Comparison of ENCODE assay signal across 8 cellular contexts in genomic region chr4:145097821-145098674, GRCh38. TPM values are rescaled to one million over a fixed set of nuclear protein-coding genes. Genes with fewer than 3 reads are reported as not detected.
A peak's percentile ranks its signal among the peaks of the same experiment; 100 is the strongest.
DNase-seq lines count a peak whose midpoint lies in the region; ATAC-seq and TF ChIP-seq lines count a peak whose summit lies in the region.

Gene ABCE1 (plus strand): TSS chr4:145098311. CDS start chr4:145104413, 6,102 bp downstream.
Gene ANAPC10 (minus strand): TSS chr4:145098196. CDS start chr4:145096099, 2,097 bp downstream.

- ATAC-seq in HG02588 (IDR thresholded peaks at IDR 0.05; ENCODE audit: unreplicated experiment) = peak; percentile 83

- TF ChIP-seq POLR2A in suprapubic skin (IDR thresholded peaks at IDR 0.05) = peak in 1 of 2 donors; percentile 55

- H3K36me3 ChIP-seq in GM06990 (ENCODE audit: control insufficient read depth, insufficient read depth, low read length) (no peaks in the 10 kb centered on the region; the same call in 1 of the 2 replicates), SK-N-SH (replicated peaks in 1 of 2; ENCODE audit: control insufficient read depth in 1 of 2, insufficient read depth in 2 of 2, low read length in 1 of 2) (peaks cover 37 to 44% of the 10 kb centered on the region in 2 experiments), suprapubic skin (peaks cover 24% of the 10 kb centered on the region)

- peak within 1 kb of the TSS; percentile 89 for H3K4me2 ChIP-seq in SK-N-SH

- peaks cover 12% of the 10 kb centered on the region for H3F3A ChIP-seq in SK-N-SH (replicated peaks; ENCODE audit: insufficient read depth)

- H3K79me2 ChIP-seq in SK-N-SH (ENCODE audit: insufficient read depth) = peaks cover 92% of the 10 kb centered on the region

- H3K9me3 ChIP-seq in SK-N-SH (no peaks in the 10 kb centered on the region), suprapubic skin (no peaks in the 10 kb centered on the region)

- H3K4me3 ChIP-seq in GM06990 (replicated peaks; ENCODE audit: low read depth, low read length) = peak within 1 kb of the TSS; percentile 83
- peak within 1 kb of the TSS; percentile 65 to 79 for H3K4me3 ChIP-seq in SK-N-SH (ENCODE audit: low read depth in 2 of 2, low read length in 1 of 2)
- H3K4me3 ChIP-seq in suprapubic skin = peak within 1 kb of the TSS; percentile 89

- H3K9me2 ChIP-seq in SK-N-SH = no peaks in the 10 kb centered on the region

- H3K9ac ChIP-seq in SK-N-SH = peak within 1 kb of the TSS; percentile 84

- TF ChIP-seq CTCF in GM06990 (IDR thresholded peaks at IDR 0.05; ENCODE audit: insufficient read depth, low read length, poor library complexity, severe bottlenecking) (no peak), SK-N-SH (IDR thresholded peaks at IDR 0.05) (peak; percentile 57), suprapubic skin (IDR thresholded peaks at IDR 0.05) (no peak)

- H3K27me3 ChIP-seq in GM06990 (replicated peaks; ENCODE audit: control insufficient read depth, insufficient read depth, low read length) (no peaks in the 10 kb centered on the region), SK-N-SH (ENCODE audit: insufficient read depth) (no peaks in the 10 kb centered on the region), suprapubic skin (no peaks in the 10 kb centered on the region)

- H2AFZ ChIP-seq in SK-N-SH (ENCODE audit: low read depth) = peak within 1 kb of the TSS; percentile 73

- H4K20me1 ChIP-seq in SK-N-SH (ENCODE audit: insufficient read depth) = peaks cover 9% of the 10 kb centered on the region; the same call in 1 of the 2 replicates

- DNase-seq in GM06990 (ENCODE audit: extremely low read depth, insufficient read length) (peak; percentile 92), NCI-H1048 (lab: John Stamatoyannopoulos, UW) (peak; percentile 97), SK-N-SH (peak; percentile 93), germinal center (ENCODE audit: low spot score) (peak; percentile 94), nucleus accumbens (lab: John Stamatoyannopoulos, UW) (peak; percentile 57 to 96 (median 87)), suprapubic skin (ENCODE audit: low spot score in 2 of 2) (peak; percentile 96 to 97)
- DNase-seq in activated naive CD4-positive, alpha-beta T cell treated with anti-CD3 and anti-CD28 coated beads, Interleukin-2, amount 50 U/mL, for 16 hours = peak; percentile 96

- TF ChIP-seq EP300 in SK-N-SH (IDR thresholded peaks at IDR 0.05; ENCODE audit: borderline replicate concordance in 1 of 2, low read depth in 1 of 2, low read length in 1 of 2) (0 out of 4 replicates have a peak, but pooled peaks of 1 of the 2 experiments have one; percentile 13), suprapubic skin (IDR thresholded peaks at IDR 0.05) (no peak)

- WGBS in SK-N-SH (ENCODE audit: low lambda C conversion rate) = 1% methylated on average over 46 of the region's 67 CpGs
- WGBS in suprapubic skin = under 1% methylated on average over 60 of the region's 67 CpGs

- POLR2A ChIA-PET in SK-N-SH (lab: Yijun Ruan, JAX) = interaction anchor here (0.6 kb wide), 1 partner anchor 10 kb away, joined by 3 read pairs; no protein-coding TSS in a partner anchor

- H3K27ac ChIP-seq in SK-N-SH (ENCODE audit: low read depth in 2 of 2, low read length in 1 of 2) = peak within 1 kb of the TSS; percentile 94 to 97
- peak within 1 kb of the TSS; percentile 95 for H3K27ac ChIP-seq in suprapubic skin

- no peak for TF ChIP-seq RAD21 in SK-N-SH (IDR thresholded peaks at IDR 0.05; ENCODE audit: low read length)

- peaks cover 0 to 12% of the 10 kb centered on the region in 2 experiments; a peak in 2 of 4 replicates for H3K4me1 ChIP-seq in SK-N-SH (ENCODE audit: control insufficient read depth in 1 of 2, insufficient read depth in 2 of 2, low read depth in 1 of 2, low read length in 1 of 2)
- peaks cover 44% of the 10 kb centered on the region for H3K4me1 ChIP-seq in suprapubic skin

- CTCF ChIA-PET in SK-N-SH (lab: Yijun Ruan, JAX) = interaction anchor here (0.7 to 2.1 kb wide), 10 partner anchors 10 to 519 kb away, joined by 3 to 8 read pairs (median 4); no protein-coding TSS in a partner anchor

TF ChIP-seq in SK-N-SH, 30 proteins besides CTCF, POLR2A, EP300 and RAD21 (continues in another document):
- TF ChIP-seq TAF1 (IDR thresholded peaks at IDR 0.05; ENCODE audit: borderline replicate concordance, low read depth, low read length) (peak; percentile 75), SIN3A (IDR thresholded peaks at IDR 0.05; ENCODE audit: borderline replicate concordance, low read depth, low read length) (peak; percentile 90), ZBTB33 (IDR thresholded peaks at IDR 0.05; ENCODE audit: borderline replicate concordance, low read depth) (no peak), MXI1 (IDR thresholded peaks at IDR 0.05; ENCODE audit: low read depth, low read length) (peak; percentile 99), PBX3 (IDR thresholded peaks at IDR 0.05) (no peak), GATA2 (CRISPR knock-in tag; IDR thresholded peaks at IDR 0.05) (no peak), REST (IDR thresholded peaks at IDR 0.05; ENCODE audit: low read depth, low read length) (no peak), RFX5 (IDR thresholded peaks at IDR 0.05; ENCODE audit: low read length) (no peak), IRF3 (IDR thresholded peaks at IDR 0.05; ENCODE audit: low read depth, low read length) (no peak), MAX (IDR thresholded peaks at IDR 0.05; ENCODE audit: low read depth) (peak; percentile 93), ELF1 (IDR thresholded peaks at IDR 0.05) (peak; percentile 75; the same call in 1 of the 2 replicates)

RNA-seq across cellular contexts. Expression of gene ABCE1, which starts in this region (rescaled TPM):
- polyA plus RNA-seq in SK-N-SH (2012; rRNA removed) = 48.3 and 51.8 TPM in 2 replicates
- polyA plus RNA-seq in SK-N-SH (2012; cell fraction: cytosol; rRNA removed) = 58.9 and 60.9 TPM in 2 replicates
- 36.8 and 70.0 TPM in 2 replicates for polyA plus RNA-seq in SK-N-SH (2012; cell fraction: nucleus; rRNA removed)
- 10 to 100 TPM; 70.6 to 87.5 (median 75.8) TPM for total RNA-seq in suprapubic skin

RNA-seq across cellular contexts. Expression of gene ANAPC10, which starts in this region (rescaled TPM):
- polyA plus RNA-seq in SK-N-SH (2012; rRNA removed) = 19.1 and 24.3 TPM in 2 replicates
- 29.3 and 37.9 TPM in 2 replicates for polyA plus RNA-seq in SK-N-SH (2012; cell fraction: cytosol; rRNA removed)
- polyA plus RNA-seq in SK-N-SH (2012; cell fraction: nucleus; rRNA removed) = 9.6 and 16.7 TPM in 2 replicates
- total RNA-seq in suprapubic skin = 10 to 100 TPM; 16.1 to 30.1 (median 24.0) TPM

Comparison
In these comparisons a context has a peak if more than half of its experiments do, and no peak if none do; other contexts are left out.
1. Peak in every context shown above with its lines: DNase-seq, ATAC-seq, H3K4me3 ChIP-seq and H3K27ac ChIP-seq.